In genomic region chr6:37272834-37273566, GRCh38 we compare ENCODE assay signal across 13 cellular contexts. TPM values are rescaled to one million over a fixed set of nuclear protein-coding genes. Genes with fewer than 3 reads are reported as not detected.
A peak's percentile ranks its signal among the peaks of the same experiment; 100 is the strongest.
DNase-seq lines count a peak whose midpoint lies in the region; ATAC-seq and TF ChIP-seq lines count a peak whose summit lies in the region.
"Had no signal": no experiment of that assay in that cellular context is flagged by ENCODE, and none has a peak within 500 bp of the region (broad histone marks: within the 10 kb centered on the region; RNA-seq: fewer than 3 reads in every experiment).

No MANE protein-coding gene starts in this region.

- TF ChIP-seq CTCF in HEK293 (tag by site-specific recombination; IDR thresholded peaks at IDR 0.05) (no peak), psoas muscle (IDR thresholded peaks at IDR 0.05) (no peak)

- no peaks in the 10 kb centered on the region for H3K27me3 Mint-ChIP-seq in activated CD4-positive, alpha-beta T cell treated with anti-CD3 and anti-CD28 coated beads, Interleukin-2, amount 10 ng/mL, durations not matched to agents 24 days and 14 days
- H3K27me3 Mint-ChIP-seq in activated T-helper 17 cell treated with anti-CD3 and anti-CD28 coated beads, Interleukin-2, amount 50 U/mL, for 72 hours: no peaks in the 10 kb centered on the region
- H3K27me3 Mint-ChIP-seq: brain had no signal

- H3K36me3 ChIP-seq in HEK293 (ENCODE audit: control insufficient read depth in 2 of 2, insufficient read depth in 1 of 2, low read length in 2 of 2): peaks cover 4 to 14% of the 10 kb centered on the region in 2 experiments; a peak in 2 of 3 replicates
- peaks cover 0 to 17% of the 10 kb centered on the region in 2 donors for H3K36me3 ChIP-seq in psoas muscle (ENCODE audit: insufficient read depth in 1 of 2, low read depth in 1 of 2)

- H3K27me3 ChIP-seq in psoas muscle (ENCODE audit: insufficient read depth in 3 of 3, low read length in 2 of 3): no peaks in the 10 kb centered on the region

- H3K9me3 Mint-ChIP-seq in activated CD4-positive, alpha-beta T cell treated with anti-CD3 and anti-CD28 coated beads, Interleukin-2, amount 10 ng/mL, durations not matched to agents 24 days and 14 days: no peaks in the 10 kb centered on the region
- no peaks in the 10 kb centered on the region for H3K9me3 Mint-ChIP-seq in activated T-helper 17 cell treated with anti-CD3 and anti-CD28 coated beads, Interleukin-2, amount 50 U/mL, for 72 hours
- H3K9me3 Mint-ChIP-seq: brain had no signal

- DNase-seq in activated CD4-positive, alpha-beta T cell treated with anti-CD3 and anti-CD28 coated beads, Interleukin-2, amount 10 ng/mL, durations not matched to agents 24 days and 14 days: peak; percentile 77
- no peak for DNase-seq in activated CD4-positive, alpha-beta T cell treated with anti-CD3 and anti-CD28 coated beads, Interleukin-2, amount 50 U/mL, for 1 hour
- DNase-seq in psoas muscle: no peak
- no peak for DNase-seq in activated gamma-delta T cell (lab: John Stamatoyannopoulos, UW)
- no peak for DNase-seq in pons (ENCODE audit: low spot score)
- DNase-seq: dermis blood vessel endothelial cell, KG1 had no signal

- H3K9me3 ChIP-seq in HEK293 (ENCODE audit: control insufficient read depth, insufficient read depth, low read depth, low read length) (no peaks in the 10 kb centered on the region), psoas muscle (no peaks in the 10 kb centered on the region)

- peak overlapping the region; percentile 79 for H3K4me3 Mint-ChIP-seq in activated CD4-positive, alpha-beta T cell treated with anti-CD3 and anti-CD28 coated beads, Interleukin-2, amount 10 ng/mL, durations not matched to agents 24 days and 14 days
- H3K4me3 Mint-ChIP-seq in activated T-helper 17 cell treated with anti-CD3 and anti-CD28 coated beads, Interleukin-2, amount 50 U/mL, for 72 hours: peak overlapping the region; percentile 66
- H3K4me3 Mint-ChIP-seq: brain, CD14-positive monocyte had no signal

- H3K36me3 Mint-ChIP-seq in activated CD4-positive, alpha-beta T cell treated with anti-CD3 and anti-CD28 coated beads, Interleukin-2, amount 10 ng/mL, durations not matched to agents 24 days and 14 days (ENCODE audit: low read depth): peaks cover 53% of the 10 kb centered on the region
- peaks cover 49% of the 10 kb centered on the region for H3K36me3 Mint-ChIP-seq in activated T-helper 17 cell treated with anti-CD3 and anti-CD28 coated beads, Interleukin-2, amount 50 U/mL, for 72 hours (ENCODE audit: low read depth)

- peak; percentile 80 for ATAC-seq in activated T-helper 17 cell treated with anti-CD3 and anti-CD28 coated beads, Interleukin-2, amount 50 U/mL, for 72 hours (replicated peaks)
- ATAC-seq in psoas muscle (no peak), HG02610 (IDR thresholded peaks at IDR 0.05; ENCODE audit: unreplicated experiment) (no peak)

- H3K27ac ChIP-seq in HEK293 (ENCODE audit: extremely low read depth, low read depth, low read length): no peak overlapping the region
- H3K27ac ChIP-seq in psoas muscle: peak overlapping the region; percentile 36

- no peak overlapping the region for H3K4me3 ChIP-seq in HEK293 (ENCODE audit: low read depth, low read length)
- H3K4me3 ChIP-seq in psoas muscle: no peak overlapping the region
- H3K4me3 ChIP-seq: lung had no signal

- intact Hi-C loops in activated CD4-positive, alpha-beta T cell treated with anti-CD3 and anti-CD28 coated beads, Interleukin-2, amount 10 ng/mL, durations not matched to agents 24 days and 14 days (cut with micrococcal nuclease): loop anchor here (2.0 kb wide), 1 partner anchor 16 kb away; no protein-coding TSS in a partner anchor
- intact Hi-C loops in psoas muscle (cut with DNase I): no loop called here

- POLR2A ChIA-PET in HEK293 (lab: Yijun Ruan, JAX): interaction anchor here (0.7 to 1.9 kb wide), 2 partner anchors 15 to 63 kb away, joined by 4 to 5 read pairs; partner anchors contain the start of genes TBC1D22B and TMEM217

- H3K4me1 Mint-ChIP-seq in activated CD4-positive, alpha-beta T cell treated with anti-CD3 and anti-CD28 coated beads, Interleukin-2, amount 10 ng/mL, durations not matched to agents 24 days and 14 days: peaks cover 67% of the 10 kb centered on the region
- peaks cover 34% of the 10 kb centered on the region for H3K4me1 Mint-ChIP-seq in activated T-helper 17 cell treated with anti-CD3 and anti-CD28 coated beads, Interleukin-2, amount 50 U/mL, for 72 hours

- peak overlapping the region; percentile 89 for H3K27ac Mint-ChIP-seq in activated CD4-positive, alpha-beta T cell treated with anti-CD3 and anti-CD28 coated beads, Interleukin-2, amount 10 ng/mL, durations not matched to agents 24 days and 14 days
- peak overlapping the region; percentile 69 for H3K27ac Mint-ChIP-seq in activated T-helper 17 cell treated with anti-CD3 and anti-CD28 coated beads, Interleukin-2, amount 50 U/mL, for 72 hours

- 53 to 82% (median 54%) methylated on average over 7 to 8 of the region's 8 CpGs for WGBS in psoas muscle, 3 donors

- H3K4me1 ChIP-seq in HEK293 (ENCODE audit: control insufficient read depth, insufficient read depth, low read length) (0 out of 2 replicates have a peak, but pooled peaks cover 5% of the 10 kb centered on the region), psoas muscle (peaks cover 53% of the 10 kb centered on the region)

- CTCF ChIA-PET in HEK293 (lab: Yijun Ruan, JAX): interaction anchor here (0.5 to 1.0 kb wide), 3 partner anchors 8 to 388 kb away, joined by 3 to 5 read pairs (median 3); no protein-coding TSS in a partner anchor

TF ChIP-seq in HEK293, 187 proteins besides CTCF, POLR2A, EP300 and RAD21 (continues in another document):
- TF ChIP-seq SP7 (tag by site-specific recombination; IDR thresholded peaks at IDR 0.05): no peak
- TF ChIP-seq, protein P1, sequence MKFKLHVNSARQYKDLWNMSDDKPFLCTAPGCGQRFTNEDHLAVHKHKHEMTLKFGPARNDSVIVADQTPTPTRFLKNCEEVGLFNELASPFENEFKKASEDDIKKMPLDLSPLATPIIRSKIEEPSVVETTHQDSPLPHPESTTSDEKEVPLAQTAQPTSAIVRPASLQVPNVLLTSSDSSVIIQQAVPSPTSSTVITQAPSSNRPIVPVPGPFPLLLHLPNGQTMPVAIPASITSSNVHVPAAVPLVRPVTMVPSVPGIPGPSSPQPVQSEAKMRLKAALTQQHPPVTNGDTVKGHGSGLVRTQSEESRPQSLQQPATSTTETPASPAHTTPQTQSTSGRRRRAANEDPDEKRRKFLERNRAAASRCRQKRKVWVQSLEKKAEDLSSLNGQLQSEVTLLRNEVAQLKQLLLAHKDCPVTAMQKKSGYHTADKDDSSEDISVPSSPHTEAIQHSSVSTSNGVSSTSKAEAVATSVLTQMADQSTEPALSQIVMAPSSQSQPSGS (tag by site-specific recombination; IDR thresholded peaks at IDR 0.05; ENCODE audit: low read depth): no peak
- TF ChIP-seq ZNF335 (tag by site-specific recombination; conservative IDR thresholded peaks at IDR 0.05): peak; percentile 39
- no peak for TF ChIP-seq MEIS1 (CRISPR knock-in tag; IDR thresholded peaks at IDR 0.05; ENCODE audit: borderline replicate concordance)
- no peak for TF ChIP-seq ZNF600 (tag by site-specific recombination; IDR thresholded peaks at IDR 0.05)
- TF ChIP-seq ZNF16 (tag by site-specific recombination; IDR thresholded peaks at IDR 0.05; ENCODE audit: low read depth): no peak
- no peak for TF ChIP-seq ZBTB49 (tag by site-specific recombination; IDR thresholded peaks at IDR 0.05; ENCODE audit: low read depth)
- no peak for TF ChIP-seq ZNF660 (tag by site-specific recombination; IDR thresholded peaks at IDR 0.05)
- no peak for TF ChIP-seq ZNF157 (tag by site-specific recombination; IDR thresholded peaks at IDR 0.05)
- TF ChIP-seq SCRT2 (tag by site-specific recombination; IDR thresholded peaks at IDR 0.05): peak; percentile 88; the same call in 1 of the 2 replicates
- 0 out of 2 replicates have a peak, but pooled peaks have one; percentile 15 for TF ChIP-seq ZNF362 (tag by site-specific recombination; IDR thresholded peaks at IDR 0.05)
- no peak for TF ChIP-seq ZSCAN23 (tag by site-specific recombination; IDR thresholded peaks at IDR 0.05)

RNA-seq across cellular contexts. Expression of gene TMEM217, which starts 15.1 kb away (rescaled TPM):
- total RNA-seq in activated CD4-positive, alpha-beta T cell treated with anti-CD3 and anti-CD28 coated beads, Interleukin-2, amount 10 ng/mL, durations not matched to agents 24 days and 14 days: 4.1 and 6.1 TPM in 2 replicates
- 1 to 10 TPM; 2.5 to 3.5 TPM for total RNA-seq in activated T-helper 17 cell treated with anti-CD3 and anti-CD28 coated beads, Interleukin-2, amount 50 U/mL, for 72 hours
- total RNA-seq in psoas muscle: 1 to 10 TPM in 1 of 4 donors, under 1 TPM in 2, not detected in 1; 0.47 to 4.3 (median 0.97) TPM
- polyA plus RNA-seq in psoas muscle: under 1 TPM; 0.05 to 0.15 (median 0.14) TPM

RNA-seq across cellular contexts. Expression of gene TBC1D22B, which starts 15.4 kb away (rescaled TPM):
- 17.2 and 18.7 TPM in 2 replicates for total RNA-seq in activated CD4-positive, alpha-beta T cell treated with anti-CD3 and anti-CD28 coated beads, Interleukin-2, amount 10 ng/mL, durations not matched to agents 24 days and 14 days
- total RNA-seq in activated T-helper 17 cell treated with anti-CD3 and anti-CD28 coated beads, Interleukin-2, amount 50 U/mL, for 72 hours: 10 to 100 TPM; 11.4 to 12.2 TPM
- total RNA-seq in psoas muscle: 10 to 100 TPM in 3 of 4 donors, 1 to 10 TPM in 1; 6.3 to 25.6 (median 11.5) TPM
- polyA plus RNA-seq in psoas muscle: 1 to 10 TPM; 4.3 to 9.0 (median 6.7) TPM
